34 cellular contexts compared by ENCODE assay signal in the genomic region with DNA sequence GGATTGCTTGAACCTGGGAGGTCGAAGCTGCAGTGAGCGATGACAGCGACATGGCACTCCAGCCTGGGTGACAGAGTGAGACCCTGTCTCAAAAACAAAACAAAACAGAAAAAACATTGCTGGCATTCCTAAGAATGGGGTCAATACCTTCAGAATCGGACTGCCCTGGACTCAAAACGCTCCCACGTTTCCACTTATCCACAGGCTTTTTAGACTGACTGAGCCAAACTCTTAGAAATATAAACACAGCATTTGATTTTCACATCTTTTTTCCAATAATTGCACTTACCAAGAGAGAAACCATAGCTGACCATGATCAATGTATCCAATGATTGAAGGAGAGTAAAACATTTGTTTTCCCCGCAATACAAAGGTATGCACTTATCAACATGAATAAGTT.
"Had no signal": no experiment of that assay in that cellular context is flagged by ENCODE, and none has a peak within 500 bp of the region (broad histone marks: within the 10 kb centered on the region; RNA-seq: fewer than 3 reads in every experiment).

No MANE protein-coding gene starts in this region.

- H3K4me3 ChIP-seq: MG63 had no signal

- H3K9me3 ChIP-seq: MG63 had no signal

- DNase-seq: Karpas-422, Kasumi-1, MG63, MM.1S, MV-4-11, NCI-H1048, NCI-H1092, NCI-H1092 treated with DMSO at 0.1 percent for 48 hours, NCI-H1105, NCI-H1105 treated with DMSO at 0.1 percent for 48 hours, NCI-H1417, NCI-H1417 treated with DMSO at 0.1 percent for 48 hours, NCI-H1436, NCI-H1436 treated with DMSO at 0.1 percent for 48 hours, NCI-H146, NCI-H1694, NCI-H1694 treated with DMSO at 0.1 percent for 48 hours, NCI-H187, NCI-H187 treated with DMSO at 0.1 percent for 48 hours, NCI-H1930, NCI-H2029, NCI-H2029 treated with DMSO at 0.1 percent for 48 hours, NCI-H2081, NCI-H2081 treated with DMSO at 0.1 percent for 48 hours, NCI-H2107, NCI-H2171, NCI-H2171 treated with DMSO at 0.1 percent for 48 hours, NCI-H2227 treated with DMSO at 0.1 percent for 48 hours, NCI-H226, NCI-H345, NCI-H446, NCI-H446 treated with DMSO at 0.1 percent for 48 hours, NCI-H510A, NCI-H510A treated with DMSO at 0.1 percent for 48 hours had no signal

- H3K27me3 ChIP-seq: MG63 had no signal

- H3K36me3 ChIP-seq: MG63 had no signal
